25 cellular contexts compared by ENCODE assay signal in the genomic region with DNA sequence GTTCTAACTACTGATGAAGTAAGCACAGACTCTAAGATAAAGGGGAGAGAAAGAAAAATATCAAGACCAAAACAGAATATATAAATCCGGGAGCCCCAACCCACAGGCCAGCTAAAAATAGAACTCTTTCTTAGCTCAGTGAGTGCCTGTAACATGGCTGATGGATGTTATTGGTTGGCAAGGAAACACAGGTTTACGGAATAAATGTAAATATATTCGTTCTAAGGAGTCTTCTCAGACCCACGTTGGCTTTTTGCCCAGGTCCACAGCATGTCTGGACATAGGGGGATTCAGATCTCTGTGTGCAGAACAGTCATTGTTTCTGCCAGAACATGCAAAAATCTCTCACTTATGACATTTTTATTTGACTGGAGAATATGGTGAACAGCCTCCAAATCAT.
A peak's percentile ranks its signal among the peaks of the same experiment; 100 is the strongest.
DNase-seq lines count a peak whose midpoint lies in the region; ATAC-seq and TF ChIP-seq lines count a peak whose summit lies in the region.
"Had no signal": no experiment of that assay in that cellular context is flagged by ENCODE, and none has a peak within 500 bp of the region (broad histone marks: within the 10 kb centered on the region; RNA-seq: fewer than 3 reads in every experiment).

No MANE protein-coding gene starts in this region.

- H3K9me3 ChIP-seq in breast epithelium, result no peaks in the 10 kb centered on the region
- H3K9me3 ChIP-seq: spleen, testis had no signal

- TF ChIP-seq CTCF in MCF 10A (IDR thresholded peaks at IDR 0.05; ENCODE audit: unreplicated experiment) (no peak), breast epithelium (IDR thresholded peaks at IDR 0.05) (no peak), brain microvascular endothelial cell (IDR thresholded peaks at IDR 0.05; ENCODE audit: low read depth, low read length, missing control alignments) (no peak), GM10266 (IDR thresholded peaks at IDR 0.05; ENCODE audit: control insufficient read depth, insufficient read depth, low read depth, missing control alignments) (no peak), omental fat pad (IDR thresholded peaks at IDR 0.05) (no peak)

- no peak overlapping the region for H3K4me3 Mint-ChIP-seq in MCF 10A (ENCODE audit: unreplicated experiment)
- H3K4me3 Mint-ChIP-seq: activated CD8-positive, alpha-beta T cell treated with anti-CD3 and anti-CD28 coated beads, Interleukin-2, amount 10 ng/mL, durations not matched to agents 7 days and 5 days; activated naive CD8-positive, alpha-beta T cell treated with anti-CD3 and anti-CD28 coated beads, Interleukin-2, amount 50 U/mL, for 24 hours; dendritic cell treated with granulocyte-macrophage colony-stimulating factor and Interleukin-4, amounts not matched to agents 40 ng/mL and 50 ng/mL, for 4 days; naive B cell; stimulated activated naive B cell treated with anti-CD40 and anti-IgM and Interleukin-4, amounts not matched to agents 10 μg/mL and 1 μg/mL and 100 μg/mL, for 72 hours; T-helper 1 cell treated with Interleukin-12 subunit alpha and Interleukin-12 subunit beta and Interleukin-4 antibody, amounts not matched to agents 30 μg/mL and 1 μg/mL, for 36 hours had no signal

- no peaks in the 10 kb centered on the region for H3K36me3 ChIP-seq in breast epithelium
- no peaks in the 10 kb centered on the region for H3K36me3 ChIP-seq in brain microvascular endothelial cell (replicated peaks)
- H3K36me3 ChIP-seq: spleen had no signal

- H3K9me3 Mint-ChIP-seq in MCF 10A (ENCODE audit: unreplicated experiment), result no peaks in the 10 kb centered on the region
- H3K9me3 Mint-ChIP-seq: activated naive CD8-positive, alpha-beta T cell treated with anti-CD3 and anti-CD28 coated beads, Interleukin-2, amount 50 U/mL, for 24 hours; dendritic cell treated with granulocyte-macrophage colony-stimulating factor and Interleukin-4, amounts not matched to agents 40 ng/mL and 50 ng/mL, for 4 days; T-helper 1 cell treated with Interleukin-12 subunit alpha and Interleukin-12 subunit beta and Interleukin-4 antibody, amounts not matched to agents 30 μg/mL and 1 μg/mL, for 36 hours had no signal

- DNase-seq in MCF 10A (ENCODE audit: unreplicated experiment) (peak; percentile 21), breast epithelium (ENCODE audit: low spot score in 2 of 2) (no peak), brain microvascular endothelial cell (peak; percentile 67), iris pigment epithelial cell (ENCODE audit: low read depth) (peak; percentile 33), GM10266 (ENCODE audit: extremely low spot score) (no peak), omental fat pad (ENCODE audit: low spot score) (no peak)
- no peak for DNase-seq in activated CD8-positive, alpha-beta memory T cell treated with anti-CD3 and anti-CD28 coated beads for 24 hours
- DNase-seq: activated CD4-positive, alpha-beta T cell treated with anti-CD3 and anti-CD28 coated beads for 1 hour; activated CD8-positive, alpha-beta T cell treated with anti-CD3 and anti-CD28 coated beads, Interleukin-2, amount 10 ng/mL, durations not matched to agents 7 days and 5 days; activated gamma-delta T cell; activated naive CD8-positive, alpha-beta T cell treated with anti-CD3 and anti-CD28 coated beads, Interleukin-2, amount 50 U/mL, for 24 hours; C1 segment of cervical spinal cord; head of caudate nucleus; left colon; naive B cell; NCI-H510A treated with DMSO at 0.1 percent for 48 hours; occipital lobe; spleen; stimulated activated CD4-positive, alpha-beta T cell treated with anti-CD3 and anti-CD28 coated beads, Interleukin-4, amount 100 ng/mL, for 24 hours; stimulated activated naive B cell treated with anti-CD40 and anti-IgM and Interleukin-4, amounts not matched to agents 10 μg/mL and 1 μg/mL and 100 μg/mL, for 72 hours; testis had no signal

- no peak overlapping the region for H3K4me3 ChIP-seq in breast epithelium
- H3K4me3 ChIP-seq in brain microvascular endothelial cell (ENCODE audit: low read depth, low read length), result no peak overlapping the region
- H3K4me3 ChIP-seq: spleen, testis had no signal

- in situ Hi-C loops in brain microvascular endothelial cell (cut with HindIII; ENCODE audit: low pct_ligation_motif_present, low sequenced_read_pairs), result no loop called here

- H3K27ac ChIP-seq in breast epithelium (no peak overlapping the region), brain microvascular endothelial cell (peak overlapping the region; percentile 51)
- H3K27ac ChIP-seq: spleen, testis had no signal

- POLR2A ChIA-PET in MCF 10A (lab: Yijun Ruan, JAX), result no interaction called here

- H3K4me1 ChIP-seq in breast epithelium, result no peaks in the 10 kb centered on the region
- H3K4me1 ChIP-seq: spleen, testis had no signal

- H3K36me3 Mint-ChIP-seq in MCF 10A (ENCODE audit: insufficient read depth, unreplicated experiment), result no peaks in the 10 kb centered on the region
- H3K36me3 Mint-ChIP-seq: naive B cell; stimulated activated naive B cell treated with anti-CD40 and anti-IgM and Interleukin-4, amounts not matched to agents 10 μg/mL and 1 μg/mL and 100 μg/mL, for 72 hours had no signal

- no peak for ATAC-seq in GM19023 (IDR thresholded peaks at IDR 0.05; ENCODE audit: unreplicated experiment)
- no peak for ATAC-seq in omental fat pad (ENCODE audit: low FRiP score)
- ATAC-seq: activated CD8-positive, alpha-beta T cell treated with anti-CD3 and anti-CD28 coated beads, Interleukin-2, amount 10 ng/mL, durations not matched to agents 7 days and 5 days; activated naive CD8-positive, alpha-beta T cell treated with anti-CD3 and anti-CD28 coated beads, Interleukin-2, amount 50 U/mL, for 24 hours; HCT116; left colon; stimulated activated naive B cell treated with anti-CD40 and anti-IgM and Interleukin-4, amounts not matched to agents 10 μg/mL and 1 μg/mL and 100 μg/mL, for 72 hours had no signal

- no peak for TF ChIP-seq POLR2A in breast epithelium (IDR thresholded peaks at IDR 0.05)

- H3K27ac Mint-ChIP-seq in MCF 10A (ENCODE audit: low read depth, unreplicated experiment), result no peak overlapping the region
- H3K27ac Mint-ChIP-seq: activated CD8-positive, alpha-beta T cell treated with anti-CD3 and anti-CD28 coated beads, Interleukin-2, amount 10 ng/mL, durations not matched to agents 7 days and 5 days; activated naive CD8-positive, alpha-beta T cell treated with anti-CD3 and anti-CD28 coated beads, Interleukin-2, amount 50 U/mL, for 24 hours; dendritic cell treated with granulocyte-macrophage colony-stimulating factor and Interleukin-4, amounts not matched to agents 40 ng/mL and 50 ng/mL, for 4 days; naive B cell; stimulated activated naive B cell treated with anti-CD40 and anti-IgM and Interleukin-4, amounts not matched to agents 10 μg/mL and 1 μg/mL and 100 μg/mL, for 72 hours; T-helper 1 cell treated with Interleukin-12 subunit alpha and Interleukin-12 subunit beta and Interleukin-4 antibody, amounts not matched to agents 30 μg/mL and 1 μg/mL, for 36 hours had no signal

- H3K27me3 Mint-ChIP-seq in MCF 10A (ENCODE audit: insufficient read depth, unreplicated experiment), result no peaks in the 10 kb centered on the region
- H3K27me3 Mint-ChIP-seq: activated naive CD8-positive, alpha-beta T cell treated with anti-CD3 and anti-CD28 coated beads, Interleukin-2, amount 50 U/mL, for 24 hours; dendritic cell treated with granulocyte-macrophage colony-stimulating factor and Interleukin-4, amounts not matched to agents 40 ng/mL and 50 ng/mL, for 4 days had no signal

- intact Hi-C loops in MCF 10A (cut with micrococcal nuclease), result no loop called here
- intact Hi-C loops in breast epithelium (cut with DNase I; ENCODE audit: low total_unique reads), result no loop called here

- no peaks in the 10 kb centered on the region for H3K27me3 ChIP-seq in breast epithelium
- no peaks in the 10 kb centered on the region for H3K27me3 ChIP-seq in brain microvascular endothelial cell (replicated peaks)
- H3K27me3 ChIP-seq: spleen, testis had no signal

- CTCF ChIA-PET in MCF 10A (lab: Yijun Ruan, JAX), result interaction anchor here (1.0 kb wide), 1 partner anchor 184 kb away, joined by 3 read pairs; no protein-coding TSS in a partner anchor

- H3K4me1 Mint-ChIP-seq in MCF 10A (ENCODE audit: insufficient read depth, unreplicated experiment), result peaks cover 12% of the 10 kb centered on the region
- H3K4me1 Mint-ChIP-seq: activated naive CD8-positive, alpha-beta T cell treated with anti-CD3 and anti-CD28 coated beads, Interleukin-2, amount 50 U/mL, for 24 hours; naive B cell; stimulated activated naive B cell treated with anti-CD40 and anti-IgM and Interleukin-4, amounts not matched to agents 10 μg/mL and 1 μg/mL and 100 μg/mL, for 72 hours had no signal

- no TSS peak for BruUV-seq in MCF 10A (replicated peaks; lab: Mats Ljungman, UMichigan)

Comparison
In these comparisons a context has a peak if more than half of its experiments do, and no peak if none do; other contexts are left out.
1. DNase-seq: peak in MCF 10A (single experiment), brain microvascular endothelial cell (single experiment) and iris pigment epithelial cell (single experiment); none in breast epithelium (0 of 2), activated CD8-positive, alpha-beta memory T cell treated with anti-CD3 and anti-CD28 coated beads for 24 hours (single experiment), GM10266 (single experiment) and omental fat pad (single experiment).